ENCODE assay signal across 2 cellular contexts in the genomic region with DNA sequence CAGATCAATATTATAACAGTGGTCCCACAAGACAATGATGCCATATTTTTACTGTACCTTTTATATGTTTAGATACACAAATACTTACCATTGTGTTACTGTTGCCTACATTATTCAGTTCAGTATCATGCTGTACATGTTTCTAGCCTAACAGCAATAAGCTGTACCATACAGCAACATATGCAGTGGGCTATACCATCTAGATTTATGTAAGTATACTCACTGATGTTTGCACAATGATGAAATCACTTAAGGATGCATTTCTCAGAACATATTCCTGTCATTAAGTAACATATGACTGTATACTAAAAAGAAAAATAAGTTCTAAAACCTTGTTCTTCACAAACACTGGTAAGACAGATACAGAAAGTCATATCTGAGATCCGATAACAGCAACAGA.
TF ChIP-seq lines count a peak whose summit lies in the region.

No MANE protein-coding gene starts in this region.

TF ChIP-seq in SK-N-SH, 30 proteins besides CTCF, POLR2A, EP300 and RAD21 (continued from another document):
- TF ChIP-seq, protein P1, sequence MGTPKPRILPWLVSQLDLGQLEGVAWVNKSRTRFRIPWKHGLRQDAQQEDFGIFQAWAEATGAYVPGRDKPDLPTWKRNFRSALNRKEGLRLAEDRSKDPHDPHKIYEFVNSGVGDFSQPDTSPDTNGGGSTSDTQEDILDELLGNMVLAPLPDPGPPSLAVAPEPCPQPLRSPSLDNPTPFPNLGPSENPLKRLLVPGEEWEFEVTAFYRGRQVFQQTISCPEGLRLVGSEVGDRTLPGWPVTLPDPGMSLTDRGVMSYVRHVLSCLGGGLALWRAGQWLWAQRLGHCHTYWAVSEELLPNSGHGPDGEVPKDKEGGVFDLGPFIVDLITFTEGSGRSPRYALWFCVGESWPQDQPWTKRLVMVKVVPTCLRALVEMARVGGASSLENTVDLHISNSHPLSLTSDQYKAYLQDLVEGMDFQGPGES (IDR thresholded peaks at IDR 0.05; ENCODE audit: low read depth, low read length), result no peak
- no peak for TF ChIP-seq MEF2A (IDR thresholded peaks at IDR 0.05; ENCODE audit: borderline replicate concordance, low read depth)
- no peak for TF ChIP-seq NRF1 (IDR thresholded peaks at IDR 0.05; ENCODE audit: low read depth, low read length)

TF ChIP-seq in SK-N-SH treated with all-trans-retinoic acid at 6 μM for 48 hours, 23 proteins besides CTCF, POLR2A, EP300 and RAD21 (continued from another document):
- TF ChIP-seq, protein P2, sequence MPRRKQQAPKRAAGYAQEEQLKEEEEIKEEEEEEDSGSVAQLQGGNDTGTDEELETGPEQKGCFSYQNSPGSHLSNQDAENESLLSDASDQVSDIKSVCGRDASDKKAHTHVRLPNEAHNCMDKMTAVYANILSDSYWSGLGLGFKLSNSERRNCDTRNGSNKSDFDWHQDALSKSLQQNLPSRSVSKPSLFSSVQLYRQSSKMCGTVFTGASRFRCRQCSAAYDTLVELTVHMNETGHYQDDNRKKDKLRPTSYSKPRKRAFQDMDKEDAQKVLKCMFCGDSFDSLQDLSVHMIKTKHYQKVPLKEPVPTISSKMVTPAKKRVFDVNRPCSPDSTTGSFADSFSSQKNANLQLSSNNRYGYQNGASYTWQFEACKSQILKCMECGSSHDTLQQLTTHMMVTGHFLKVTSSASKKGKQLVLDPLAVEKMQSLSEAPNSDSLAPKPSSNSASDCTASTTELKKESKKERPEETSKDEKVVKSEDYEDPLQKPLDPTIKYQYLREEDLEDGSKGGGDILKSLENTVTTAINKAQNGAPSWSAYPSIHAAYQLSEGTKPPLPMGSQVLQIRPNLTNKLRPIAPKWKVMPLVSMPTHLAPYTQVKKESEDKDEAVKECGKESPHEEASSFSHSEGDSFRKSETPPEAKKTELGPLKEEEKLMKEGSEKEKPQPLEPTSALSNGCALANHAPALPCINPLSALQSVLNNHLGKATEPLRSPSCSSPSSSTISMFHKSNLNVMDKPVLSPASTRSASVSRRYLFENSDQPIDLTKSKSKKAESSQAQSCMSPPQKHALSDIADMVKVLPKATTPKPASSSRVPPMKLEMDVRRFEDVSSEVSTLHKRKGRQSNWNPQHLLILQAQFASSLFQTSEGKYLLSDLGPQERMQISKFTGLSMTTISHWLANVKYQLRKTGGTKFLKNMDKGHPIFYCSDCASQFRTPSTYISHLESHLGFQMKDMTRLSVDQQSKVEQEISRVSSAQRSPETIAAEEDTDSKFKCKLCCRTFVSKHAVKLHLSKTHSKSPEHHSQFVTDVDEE (CRISPR knock-in tag; IDR thresholded peaks at IDR 0.05), result no peak
- TF ChIP-seq GLIS3 (CRISPR knock-in tag; IDR thresholded peaks at IDR 0.05) (no peak), ZNF8 (CRISPR knock-in tag; IDR thresholded peaks at IDR 0.05) (no peak), ZC3H10 (CRISPR knock-in tag; IDR thresholded peaks at IDR 0.05) (no peak), OSR1 (CRISPR knock-in tag; IDR thresholded peaks at IDR 0.05) (no peak)
TF ChIP-seq in SK-N-SH treated with all-trans-retinoic acid at 6 μM for 48 hours: peak in this region for 0.
